3 cellular contexts compared by ENCODE assay signal in genomic region chr20:11776687-11777086, GRCh38.
TF ChIP-seq lines count a peak whose summit lies in the region.

No MANE protein-coding gene starts in this region.

TF ChIP-seq in A549, 52 proteins besides CTCF, POLR2A, EP300 and RAD21 (continued from another document):
- no peak for TF ChIP-seq TP53 (CRISPR knock-in tag; IDR thresholded peaks at IDR 0.05)
- TF ChIP-seq ZC3H11A (IDR thresholded peaks at IDR 0.05), result no peak
- TF ChIP-seq CEBPB (IDR thresholded peaks at IDR 0.05), result no peak
- TF ChIP-seq SREBF2 (IDR thresholded peaks at IDR 0.05), result no peak
- no peak for TF ChIP-seq HOXA7 (CRISPR knock-in tag; IDR thresholded peaks at IDR 0.05)

TF ChIP-seq in GM23338, 12 proteins besides CTCF, POLR2A, EP300 and RAD21 (continued from another document):
- TF ChIP-seq REST (IDR thresholded peaks at IDR 0.05; ENCODE audit: unreplicated experiment) (no peak), NANOG (IDR thresholded peaks at IDR 0.05; ENCODE audit: borderline replicate concordance) (no peak), EZH2 (IDR thresholded peaks at IDR 0.05; ENCODE audit: low read depth, unreplicated experiment) (no peak), EZH2phosphoT487 (IDR thresholded peaks at IDR 0.05; ENCODE audit: unreplicated experiment) (no peak), POLR2AphosphoS5 (IDR thresholded peaks at IDR 0.05; ENCODE audit: low read depth) (no peak), JUNB (IDR thresholded peaks at IDR 0.05; ENCODE audit: unreplicated experiment) (no peak)
- TF ChIP-seq, protein P1, sequence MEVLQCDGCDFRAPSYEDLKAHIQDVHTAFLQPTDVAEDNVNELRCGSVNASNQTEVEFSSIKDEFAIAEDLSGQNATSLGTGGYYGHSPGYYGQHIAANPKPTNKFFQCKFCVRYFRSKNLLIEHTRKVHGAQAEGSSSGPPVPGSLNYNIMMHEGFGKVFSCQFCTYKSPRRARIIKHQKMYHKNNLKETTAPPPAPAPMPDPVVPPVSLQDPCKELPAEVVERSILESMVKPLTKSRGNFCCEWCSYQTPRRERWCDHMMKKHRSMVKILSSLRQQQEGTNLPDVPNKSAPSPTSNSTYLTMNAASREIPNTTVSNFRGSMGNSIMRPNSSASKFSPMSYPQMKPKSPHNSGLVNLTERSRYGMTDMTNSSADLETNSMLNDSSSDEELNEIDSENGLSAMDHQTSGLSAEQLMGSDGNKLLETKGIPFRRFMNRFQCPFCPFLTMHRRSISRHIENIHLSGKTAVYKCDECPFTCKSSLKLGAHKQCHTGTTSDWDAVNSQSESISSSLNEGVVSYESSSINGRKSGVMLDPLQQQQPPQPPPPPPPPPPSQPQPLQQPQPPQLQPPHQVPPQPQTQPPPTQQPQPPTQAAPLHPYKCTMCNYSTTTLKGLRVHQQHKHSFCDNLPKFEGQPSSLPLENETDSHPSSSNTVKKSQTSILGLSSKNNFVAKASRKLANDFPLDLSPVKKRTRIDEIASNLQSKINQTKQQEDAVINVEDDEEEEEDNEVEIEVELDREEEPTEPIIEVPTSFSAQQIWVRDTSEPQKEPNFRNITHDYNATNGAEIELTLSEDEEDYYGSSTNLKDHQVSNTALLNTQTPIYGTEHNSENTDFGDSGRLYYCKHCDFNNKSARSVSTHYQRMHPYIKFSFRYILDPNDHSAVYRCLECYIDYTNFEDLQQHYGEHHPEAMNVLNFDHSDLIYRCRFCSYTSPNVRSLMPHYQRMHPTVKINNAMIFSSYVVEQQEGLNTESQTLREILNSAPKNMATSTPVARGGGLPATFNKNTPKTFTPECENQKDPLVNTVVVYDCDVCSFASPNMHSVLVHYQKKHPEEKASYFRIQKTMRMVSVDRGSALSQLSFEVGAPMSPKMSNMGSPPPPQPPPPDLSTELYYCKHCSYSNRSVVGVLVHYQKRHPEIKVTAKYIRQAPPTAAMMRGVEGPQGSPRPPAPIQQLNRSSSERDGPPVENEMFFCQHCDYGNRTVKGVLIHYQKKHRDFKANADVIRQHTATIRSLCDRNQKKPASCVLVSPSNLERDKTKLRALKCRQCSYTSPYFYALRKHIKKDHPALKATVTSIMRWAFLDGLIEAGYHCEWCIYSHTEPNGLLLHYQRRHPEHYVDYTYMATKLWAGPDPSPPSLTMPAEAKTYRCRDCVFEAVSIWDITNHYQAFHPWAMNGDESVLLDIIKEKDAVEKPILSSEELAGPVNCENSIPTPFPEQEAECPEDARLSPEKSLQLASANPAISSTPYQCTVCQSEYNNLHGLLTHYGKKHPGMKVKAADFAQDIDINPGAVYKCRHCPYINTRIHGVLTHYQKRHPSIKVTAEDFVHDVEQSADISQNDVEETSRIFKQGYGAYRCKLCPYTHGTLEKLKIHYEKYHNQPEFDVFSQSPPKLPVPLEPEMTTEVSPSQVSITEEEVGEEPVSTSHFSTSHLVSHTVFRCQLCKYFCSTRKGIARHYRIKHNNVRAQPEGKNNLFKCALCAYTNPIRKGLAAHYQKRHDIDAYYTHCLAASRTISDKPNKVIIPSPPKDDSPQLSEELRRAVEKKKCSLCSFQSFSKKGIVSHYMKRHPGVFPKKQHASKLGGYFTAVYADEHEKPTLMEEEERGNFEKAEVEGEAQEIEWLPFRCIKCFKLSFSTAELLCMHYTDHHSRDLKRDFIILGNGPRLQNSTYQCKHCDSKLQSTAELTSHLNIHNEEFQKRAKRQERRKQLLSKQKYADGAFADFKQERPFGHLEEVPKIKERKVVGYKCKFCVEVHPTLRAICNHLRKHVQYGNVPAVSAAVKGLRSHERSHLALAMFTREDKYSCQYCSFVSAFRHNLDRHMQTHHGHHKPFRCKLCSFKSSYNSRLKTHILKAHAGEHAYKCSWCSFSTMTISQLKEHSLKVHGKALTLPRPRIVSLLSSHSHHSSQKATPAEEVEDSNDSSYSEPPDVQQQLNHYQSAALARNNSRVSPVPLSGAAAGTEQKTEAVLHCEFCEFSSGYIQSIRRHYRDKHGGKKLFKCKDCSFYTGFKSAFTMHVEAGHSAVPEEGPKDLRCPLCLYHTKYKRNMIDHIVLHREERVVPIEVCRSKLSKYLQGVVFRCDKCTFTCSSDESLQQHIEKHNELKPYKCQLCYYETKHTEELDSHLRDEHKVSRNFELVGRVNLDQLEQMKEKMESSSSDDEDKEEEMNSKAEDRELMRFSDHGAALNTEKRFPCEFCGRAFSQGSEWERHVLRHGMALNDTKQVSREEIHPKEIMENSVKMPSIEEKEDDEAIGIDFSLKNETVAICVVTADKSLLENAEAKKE (CRISPR knock-in tag; IDR thresholded peaks at IDR 0.05), result no peak
- TF ChIP-seq, protein P2, sequence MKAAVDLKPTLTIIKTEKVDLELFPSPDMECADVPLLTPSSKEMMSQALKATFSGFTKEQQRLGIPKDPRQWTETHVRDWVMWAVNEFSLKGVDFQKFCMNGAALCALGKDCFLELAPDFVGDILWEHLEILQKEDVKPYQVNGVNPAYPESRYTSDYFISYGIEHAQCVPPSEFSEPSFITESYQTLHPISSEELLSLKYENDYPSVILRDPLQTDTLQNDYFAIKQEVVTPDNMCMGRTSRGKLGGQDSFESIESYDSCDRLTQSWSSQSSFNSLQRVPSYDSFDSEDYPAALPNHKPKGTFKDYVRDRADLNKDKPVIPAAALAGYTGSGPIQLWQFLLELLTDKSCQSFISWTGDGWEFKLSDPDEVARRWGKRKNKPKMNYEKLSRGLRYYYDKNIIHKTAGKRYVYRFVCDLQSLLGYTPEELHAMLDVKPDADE (IDR thresholded peaks at IDR 0.05), result no peak

TF ChIP-seq in H1, 55 proteins besides CTCF, POLR2A, EP300 and RAD21 (continued from another document):
- TF ChIP-seq, protein P3, sequence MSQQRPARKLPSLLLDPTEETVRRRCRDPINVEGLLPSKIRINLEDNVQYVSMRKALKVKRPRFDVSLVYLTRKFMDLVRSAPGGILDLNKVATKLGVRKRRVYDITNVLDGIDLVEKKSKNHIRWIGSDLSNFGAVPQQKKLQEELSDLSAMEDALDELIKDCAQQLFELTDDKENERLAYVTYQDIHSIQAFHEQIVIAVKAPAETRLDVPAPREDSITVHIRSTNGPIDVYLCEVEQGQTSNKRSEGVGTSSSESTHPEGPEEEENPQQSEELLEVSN (IDR thresholded peaks at IDR 0.05), result no peak
- TF ChIP-seq KDM5A (IDR thresholded peaks at IDR 0.05; ENCODE audit: low read length) (no peak), RFX5 (IDR thresholded peaks at IDR 0.05; ENCODE audit: borderline replicate concordance, low read depth, low read length) (no peak), USF2 (IDR thresholded peaks at IDR 0.05; ENCODE audit: low read length) (no peak), SUZ12 (IDR thresholded peaks at IDR 0.05; ENCODE audit: low read length) (no peak), ZNF274 (IDR thresholded peaks at IDR 0.05; ENCODE audit: borderline replicate concordance, extremely low read depth, low read length) (no peak), FOSL1 (IDR thresholded peaks at IDR 0.05; ENCODE audit: insufficient read depth, low read depth, low read length) (no peak), CBX8 (IDR thresholded peaks at IDR 0.05; ENCODE audit: borderline replicate concordance, low read depth, low read length) (no peak), CBX5 (IDR thresholded peaks at IDR 0.05; ENCODE audit: low read depth, low read length) (no peak)
- TF ChIP-seq, protein P4, sequence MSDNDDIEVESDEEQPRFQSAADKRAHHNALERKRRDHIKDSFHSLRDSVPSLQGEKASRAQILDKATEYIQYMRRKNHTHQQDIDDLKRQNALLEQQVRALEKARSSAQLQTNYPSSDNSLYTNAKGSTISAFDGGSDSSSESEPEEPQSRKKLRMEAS (IDR thresholded peaks at IDR 0.05), result no peak
